Comparison of ENCODE assay signal across 19 cellular contexts in the genomic region with DNA sequence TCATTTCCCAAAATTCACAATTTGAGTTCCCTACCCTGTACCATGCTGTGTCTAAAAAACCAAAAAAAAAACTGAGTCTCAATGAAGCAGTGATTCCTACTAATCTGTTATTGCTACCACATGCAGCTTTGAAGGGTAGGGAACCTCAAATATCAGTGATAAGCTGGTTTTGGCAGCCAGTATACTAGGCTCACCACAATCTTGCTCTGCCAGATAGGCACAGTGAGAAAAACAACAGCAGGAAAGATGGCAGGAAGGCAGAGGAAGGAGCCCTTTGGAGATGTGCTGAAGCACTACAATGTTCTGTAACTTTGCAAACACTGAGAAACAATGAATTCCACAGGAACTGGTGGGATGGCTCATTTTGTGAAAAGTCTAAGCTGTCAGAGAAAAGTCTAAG.
"Had no signal": no experiment of that assay in that cellular context is flagged by ENCODE, and none has a peak within 500 bp of the region (broad histone marks: within the 10 kb centered on the region; RNA-seq: fewer than 3 reads in every experiment).

No MANE protein-coding gene starts in this region.

- DNase-seq: activated CD4-positive, alpha-beta T cell treated with anti-CD3 and anti-CD28 coated beads, Interleukin-2, amount 50 U/mL, for 4 hours; activated effector memory CD4-positive, alpha-beta T cell treated with anti-CD3 and anti-CD28 coated beads, Interleukin-2, amount 50 U/mL, for 16 hours; activated naive CD4-positive, alpha-beta T cell treated with anti-CD3 and anti-CD28 coated beads, Interleukin-2, amount 50 U/mL, for 16 hours; activated T-cell treated with anti-CD3 and anti-CD28 coated beads, Interleukin-2, amount 50 U/mL, for 72 hours; adrenal gland; central memory CD4-positive, alpha-beta T cell; colonic mucosa; stimulated activated CD4-positive, alpha-beta T cell treated with anti-CD3 and anti-CD28 coated beads, Interleukin-2, amount 100 ng/mL, for 24 hours; stimulated activated naive CD8-positive, alpha-beta T cell treated with anti-CD3 and anti-CD28 coated beads, Interleukin-15, Interleukin-2, amounts not matched to agents 100 U/mL and 50 U/mL, for 24 hours; substantia nigra; T-helper 1 cell; T-helper 9 cell; WERI-Rb-1 had no signal

- H3K27ac ChIP-seq: adrenal gland, colonic mucosa, tibial nerve, WERI-Rb-1 had no signal

- H3K27me3 Mint-ChIP-seq: progenitor cell of endocrine pancreas had no signal

- H3K9me3 Mint-ChIP-seq: activated T-cell treated with anti-CD3 and anti-CD28 coated beads, Interleukin-2, amount 50 U/mL, for 72 hours; neural crest cell had no signal

- H3K4me1 Mint-ChIP-seq: mesothelial cell of epicardium, neural crest cell had no signal

- H3K27ac Mint-ChIP-seq: activated T-cell treated with anti-CD3 and anti-CD28 coated beads, Interleukin-2, amount 50 U/mL, for 72 hours; mesothelial cell of epicardium; progenitor cell of endocrine pancreas had no signal

- ATAC-seq: activated T-cell treated with anti-CD3 and anti-CD28 coated beads, Interleukin-2, amount 50 U/mL, for 72 hours; esophagus mucosa; SK-N-SH treated with all-trans-retinoic acid at 6 μM for 48 hours; stimulated activated naive CD8-positive, alpha-beta T cell treated with anti-CD3 and anti-CD28 coated beads, Interleukin-15, Interleukin-2, amounts not matched to agents 100 U/mL and 50 U/mL, for 24 hours had no signal

- H3K4me3 Mint-ChIP-seq: activated T-cell treated with anti-CD3 and anti-CD28 coated beads, Interleukin-2, amount 50 U/mL, for 72 hours; mesothelial cell of epicardium; neural crest cell had no signal
